ENCODE assay signal across 8 cellular contexts in the genomic region with DNA sequence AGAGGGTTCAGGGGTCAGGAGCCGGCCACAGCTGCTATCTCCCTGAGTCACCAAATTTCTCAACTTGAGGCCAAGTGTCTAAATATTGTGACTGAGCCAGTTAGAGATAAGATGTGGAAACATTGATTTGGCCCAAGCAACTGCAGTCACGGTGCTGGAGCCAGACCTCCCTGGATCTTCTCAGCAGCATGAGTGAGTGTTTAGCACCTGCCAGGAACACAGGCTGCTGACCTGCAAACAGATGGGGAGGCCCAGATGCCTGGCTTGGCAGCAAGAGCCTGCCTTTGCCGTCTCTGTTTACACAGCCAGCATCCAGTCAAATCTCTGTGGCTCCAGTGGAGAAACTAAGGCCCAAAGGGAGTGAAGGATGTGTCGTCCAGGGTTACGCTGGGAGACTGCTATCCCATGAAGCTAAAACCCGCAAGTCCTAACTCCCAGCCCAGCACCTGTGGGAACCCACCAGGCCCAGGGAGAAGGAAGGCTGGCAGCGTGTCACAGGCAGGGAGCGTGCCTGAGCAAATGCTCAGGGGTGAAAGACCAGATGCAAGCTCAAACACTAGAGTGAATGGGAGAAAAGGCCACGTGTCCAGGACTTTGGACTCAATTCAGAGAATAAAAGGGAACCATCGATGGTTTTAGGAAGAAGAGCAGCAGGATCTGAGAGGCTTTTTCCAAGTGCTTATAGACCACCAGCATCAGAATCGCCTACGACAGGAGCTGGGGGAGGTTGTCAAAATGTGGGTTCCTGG. TPM values are rescaled to one million over a fixed set of nuclear protein-coding genes. Genes with fewer than 3 reads are reported as not detected.
A peak's percentile ranks its signal among the peaks of the same experiment; 100 is the strongest.
DNase-seq lines count a peak whose midpoint lies in the region; ATAC-seq lines count a peak whose summit lies in the region.

No MANE protein-coding gene starts in this region.

- H3K27me3 Mint-ChIP-seq in activated naive CD4-positive, alpha-beta T cell treated with anti-CD3 and anti-CD28 coated beads for 36 hours (ENCODE audit: low read depth), result peaks cover 8% of the 10 kb centered on the region

- H3K27ac Mint-ChIP-seq in activated naive CD4-positive, alpha-beta T cell treated with anti-CD3 and anti-CD28 coated beads for 36 hours, result no peak overlapping the region

- H3K9me3 Mint-ChIP-seq in activated naive CD4-positive, alpha-beta T cell treated with anti-CD3 and anti-CD28 coated beads for 36 hours, result peaks cover 5% of the 10 kb centered on the region

- no peak overlapping the region for H3K4me3 ChIP-seq in mucosa of stomach (ENCODE audit: low read length)

- no peaks in the 10 kb centered on the region for H3K36me3 Mint-ChIP-seq in activated naive CD4-positive, alpha-beta T cell treated with anti-CD3 and anti-CD28 coated beads for 36 hours (ENCODE audit: low read depth)

- peaks cover 60% of the 10 kb centered on the region for H3K4me1 ChIP-seq in mucosa of stomach (ENCODE audit: control insufficient read depth, insufficient read depth, low read length)

- H3K4me1 Mint-ChIP-seq in activated naive CD4-positive, alpha-beta T cell treated with anti-CD3 and anti-CD28 coated beads for 36 hours (ENCODE audit: low read depth), result no peaks in the 10 kb centered on the region

- peak overlapping the region; percentile 48 for H3K9ac ChIP-seq in mucosa of stomach (ENCODE audit: low read length)

- DNase-seq in ELR (ENCODE audit: low read depth) (peak; percentile 47), NCI-H524 (lab: John Stamatoyannopoulos, UW) (peak; percentile 86 to 90), cerebellar nuclear complex (lab: John Stamatoyannopoulos, UW) (peak; percentile 11 to 22), medulla oblongata (ENCODE audit: extremely low spot score) (no peak)
- no peak for DNase-seq in activated CD8-positive, alpha-beta memory T cell treated with anti-CD3 and anti-CD28 coated beads for 24 hours
- no peak for DNase-seq in activated naive CD4-positive, alpha-beta T cell treated with anti-CD3 and anti-CD28 coated beads for 36 hours

- no peak overlapping the region for H3K4me3 Mint-ChIP-seq in activated naive CD4-positive, alpha-beta T cell treated with anti-CD3 and anti-CD28 coated beads for 36 hours

- H3K27me3 ChIP-seq in mucosa of stomach (ENCODE audit: control insufficient read depth, insufficient read depth, low read length), result no peaks in the 10 kb centered on the region

- ATAC-seq in GM19324 (IDR thresholded peaks at IDR 0.05; ENCODE audit: low FRiP score, unreplicated experiment), result no peak

- H3K36me3 ChIP-seq in mucosa of stomach (ENCODE audit: control insufficient read depth, insufficient read depth, low read length), result no peaks in the 10 kb centered on the region

- intact Hi-C loops in activated naive CD4-positive, alpha-beta T cell treated with anti-CD3 and anti-CD28 coated beads for 36 hours (cut with micrococcal nuclease), result no loop called here

- H3K9me3 ChIP-seq in mucosa of stomach (ENCODE audit: control insufficient read depth, low read length), result no peaks in the 10 kb centered on the region

- CTCF ChIA-PET in activated naive CD4-positive, alpha-beta T cell treated with anti-CD3 and anti-CD28 coated beads for 36 hours (lab: Charles Lee), result no interaction called here

RNA-seq across cellular contexts. Expression of a gene that starts 15.9 kb away (rescaled TPM):
- total RNA-seq in activated naive CD4-positive, alpha-beta T cell treated with anti-CD3 and anti-CD28 coated beads for 36 hours, result not detected

Comparison
In these comparisons a context has a peak if more than half of its experiments do, and no peak if none do; other contexts are left out.
1. DNase-seq: peak in ELR (single experiment), NCI-H524 (2 of 2) and cerebellar nuclear complex (2 of 2); none in activated CD8-positive, alpha-beta memory T cell treated with anti-CD3 and anti-CD28 coated beads for 24 hours (single experiment), medulla oblongata (single experiment) and activated naive CD4-positive, alpha-beta T cell treated with anti-CD3 and anti-CD28 coated beads for 36 hours (single experiment).